In the genomic region with DNA sequence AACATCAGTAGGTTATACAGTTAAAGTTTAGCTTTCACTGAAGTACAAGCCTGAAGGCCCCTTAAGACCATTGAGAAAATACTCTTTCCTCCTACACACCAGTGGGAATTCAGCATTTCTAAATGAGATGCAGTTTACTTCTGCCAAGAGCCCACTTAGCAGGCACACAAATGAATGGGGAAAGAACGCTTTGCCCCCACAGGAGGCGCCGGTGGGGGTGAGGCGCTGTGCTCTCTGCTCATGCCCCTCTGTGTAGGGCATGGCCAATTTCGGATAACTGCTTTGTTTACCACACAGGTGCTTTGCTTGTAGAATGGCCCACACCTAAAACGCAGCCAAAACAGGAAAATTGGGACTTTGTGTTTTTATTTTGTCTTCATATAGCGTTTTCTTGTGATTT, we compare ENCODE assay signal across 1 cellular context.
TF ChIP-seq lines count a peak whose summit lies in the region.

No MANE protein-coding gene starts in this region.

TF ChIP-seq in neural cell, 6 proteins besides CTCF, POLR2A, EP300 and RAD21 (continued from another document):
- TF ChIP-seq, protein P1, sequence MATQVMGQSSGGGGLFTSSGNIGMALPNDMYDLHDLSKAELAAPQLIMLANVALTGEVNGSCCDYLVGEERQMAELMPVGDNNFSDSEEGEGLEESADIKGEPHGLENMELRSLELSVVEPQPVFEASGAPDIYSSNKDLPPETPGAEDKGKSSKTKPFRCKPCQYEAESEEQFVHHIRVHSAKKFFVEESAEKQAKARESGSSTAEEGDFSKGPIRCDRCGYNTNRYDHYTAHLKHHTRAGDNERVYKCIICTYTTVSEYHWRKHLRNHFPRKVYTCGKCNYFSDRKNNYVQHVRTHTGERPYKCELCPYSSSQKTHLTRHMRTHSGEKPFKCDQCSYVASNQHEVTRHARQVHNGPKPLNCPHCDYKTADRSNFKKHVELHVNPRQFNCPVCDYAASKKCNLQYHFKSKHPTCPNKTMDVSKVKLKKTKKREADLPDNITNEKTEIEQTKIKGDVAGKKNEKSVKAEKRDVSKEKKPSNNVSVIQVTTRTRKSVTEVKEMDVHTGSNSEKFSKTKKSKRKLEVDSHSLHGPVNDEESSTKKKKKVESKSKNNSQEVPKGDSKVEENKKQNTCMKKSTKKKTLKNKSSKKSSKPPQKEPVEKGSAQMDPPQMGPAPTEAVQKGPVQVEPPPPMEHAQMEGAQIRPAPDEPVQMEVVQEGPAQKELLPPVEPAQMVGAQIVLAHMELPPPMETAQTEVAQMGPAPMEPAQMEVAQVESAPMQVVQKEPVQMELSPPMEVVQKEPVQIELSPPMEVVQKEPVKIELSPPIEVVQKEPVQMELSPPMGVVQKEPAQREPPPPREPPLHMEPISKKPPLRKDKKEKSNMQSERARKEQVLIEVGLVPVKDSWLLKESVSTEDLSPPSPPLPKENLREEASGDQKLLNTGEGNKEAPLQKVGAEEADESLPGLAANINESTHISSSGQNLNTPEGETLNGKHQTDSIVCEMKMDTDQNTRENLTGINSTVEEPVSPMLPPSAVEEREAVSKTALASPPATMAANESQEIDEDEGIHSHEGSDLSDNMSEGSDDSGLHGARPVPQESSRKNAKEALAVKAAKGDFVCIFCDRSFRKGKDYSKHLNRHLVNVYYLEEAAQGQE (IDR thresholded peaks at IDR 0.05; ENCODE audit: borderline replicate concordance): no peak
